Comparison of ENCODE assay signal across 8 cellular contexts in the genomic region with DNA sequence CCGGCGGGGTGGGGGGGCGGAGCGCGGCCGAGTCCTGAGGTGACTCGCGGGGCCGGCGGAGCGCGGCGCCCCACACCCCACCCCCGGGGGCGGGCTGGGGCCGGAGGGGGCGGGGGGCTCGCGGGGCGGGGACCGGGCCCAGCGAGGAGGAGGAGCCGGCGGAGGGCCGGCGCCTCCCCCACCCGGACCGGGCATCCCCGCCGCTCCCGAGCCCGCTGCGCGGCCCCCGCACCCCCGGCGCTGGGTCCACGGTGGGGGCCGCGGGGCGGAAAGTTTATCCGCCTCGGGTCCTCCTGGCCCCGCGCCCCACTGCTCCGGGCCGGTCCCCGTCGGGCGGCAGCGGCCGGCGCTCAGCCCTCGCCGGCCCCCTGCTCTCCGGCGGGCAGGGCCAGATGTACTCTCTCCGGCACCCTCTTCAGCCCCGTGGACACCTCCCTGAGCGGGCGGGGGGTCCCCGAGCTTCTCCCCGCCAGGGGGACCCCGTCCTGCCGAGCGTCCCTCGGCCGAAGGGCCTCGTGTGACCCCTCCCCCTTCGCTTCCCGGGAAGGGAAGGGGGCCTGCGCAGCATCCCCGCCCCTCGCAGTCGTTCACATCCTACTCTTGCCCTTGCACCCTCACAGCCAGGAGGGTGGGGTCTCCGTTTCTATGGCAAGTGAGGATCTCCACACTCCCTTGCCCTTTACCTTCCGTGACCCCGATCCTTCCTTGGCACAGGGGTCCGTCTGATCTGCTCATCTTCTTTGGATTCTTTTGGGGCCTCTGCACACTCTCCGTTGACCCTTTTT. TPM values are rescaled to one million over a fixed set of nuclear protein-coding genes. Genes with fewer than 3 reads are reported as not detected.
DNase-seq lines count a peak whose midpoint lies in the region; TF ChIP-seq lines count a peak whose summit lies in the region.

No MANE protein-coding gene starts in this region.

- peak overlapping the region; percentile 93 to 99 (median 96) for H3K4me3 Mint-ChIP-seq in CD4-positive, alpha-beta memory T cell
- H3K4me3 Mint-ChIP-seq in brain: peak overlapping the region; percentile 90 to 99 (median 97)

- H3K9ac ChIP-seq in SU-DHL-6 (ENCODE audit: low read length): peak overlapping the region; percentile 76

- H3K36me3 ChIP-seq in CD4-positive, alpha-beta memory T cell (ENCODE audit: insufficient read depth, low read length): no peaks in the 10 kb centered on the region
- peaks cover 0 to 10% of the 10 kb centered on the region in 2 experiments; a peak in 2 of 3 replicates for H3K36me3 ChIP-seq in HEK293 (ENCODE audit: control insufficient read depth in 2 of 2, insufficient read depth in 1 of 2, low read length in 2 of 2)
- no peaks in the 10 kb centered on the region for H3K36me3 ChIP-seq in SU-DHL-6 (ENCODE audit: low read length)
- peaks cover 0 to 5% (median 0%) of the 10 kb centered on the region in 6 donors for H3K36me3 ChIP-seq in spleen

- POLR2A ChIA-PET in CD4-positive, alpha-beta memory T cell (lab: Charles Lee; ENCODE audit: partially characterized antibody): interaction anchor here (0.8 to 2.4 kb wide), 5 partner anchors 37 to 184 kb away, joined by 3 to 13 read pairs (median 4); partner anchors contain the start of gene KLHL21
- POLR2A ChIA-PET in HEK293 (lab: Yijun Ruan, JAX): interaction anchor here (0.8 to 2.2 kb wide), 8 partner anchors 9 to 515 kb away, joined by 3 to 10 read pairs (median 4); no protein-coding TSS in a partner anchor

- H3K27me3 ChIP-seq in CD4-positive, alpha-beta memory T cell (ENCODE audit: insufficient read depth, low read length): no peaks in the 10 kb centered on the region
- H3K27me3 ChIP-seq in SU-DHL-6 (ENCODE audit: low read length) (no peaks in the 10 kb centered on the region), spleen (replicated peaks in 1 of 7) (no peaks in the 10 kb centered on the region)

- DNase-seq in CD4-positive, alpha-beta memory T cell: peak; percentile 17 to 50 (median 23)
- DNase-seq in spleen (peak; percentile 91), COLO829 (ENCODE audit: low spot score) (no peak), GF-D8 (lab: John Stamatoyannopoulos, UW) (no peak)

- peaks cover 39% of the 10 kb centered on the region for H3K4me1 ChIP-seq in CD4-positive, alpha-beta memory T cell (ENCODE audit: insufficient read depth, low read length)
- H3K4me1 ChIP-seq in HEK293 (ENCODE audit: control insufficient read depth, insufficient read depth, low read length) (no peaks in the 10 kb centered on the region), spleen (peaks cover 16 to 73% (median 41%) of the 10 kb centered on the region in 6 donors)

- H3K36me3 Mint-ChIP-seq in CD4-positive, alpha-beta memory T cell: peaks cover 0 to 8% of the 10 kb centered on the region in 2 donors
- peaks cover 15% of the 10 kb centered on the region for H3K36me3 Mint-ChIP-seq in brain

- H4K20me1 ChIP-seq in SU-DHL-6 (ENCODE audit: low read depth, low read length): peaks cover 12% of the 10 kb centered on the region

- 1 to 2% (median 1%) methylated on average over 11 to 80 of the region's 80 CpGs for WGBS in spleen, 5 donors

- peak overlapping the region; percentile 52 for H3K27ac ChIP-seq in CD4-positive, alpha-beta memory T cell (ENCODE audit: low read depth, low read length)
- peak overlapping the region; percentile 24; the same call in 1 of the 2 replicates for H3K27ac ChIP-seq in HEK293 (ENCODE audit: extremely low read depth, low read depth, low read length)
- no peak overlapping the region for H3K27ac ChIP-seq in SU-DHL-6 (ENCODE audit: low read depth, low read length)
- H3K27ac ChIP-seq in spleen: peak overlapping the region; percentile 22 to 99 (median 86)

- H3K27ac Mint-ChIP-seq in CD4-positive, alpha-beta memory T cell: peak overlapping the region; percentile 87 to 98 (median 96)
- peak overlapping the region; percentile 88 to 96 (median 95) for H3K27ac Mint-ChIP-seq in brain

- no peak for TF ChIP-seq POLR2A in spleen (IDR thresholded peaks at IDR 0.05)

- no peaks in the 10 kb centered on the region for H3K9me2 ChIP-seq in SU-DHL-6 (replicated peaks; ENCODE audit: insufficient read depth, low read length)

- TF ChIP-seq CTCF in HEK293 (tag by site-specific recombination; IDR thresholded peaks at IDR 0.05) (peak; percentile 53; the same call in 1 of the 2 replicates), SU-DHL-6 (IDR thresholded peaks at IDR 0.05; ENCODE audit: insufficient read depth, low read length, poor library complexity, severe bottlenecking) (no peak), brain (conservative IDR thresholded peaks at IDR 0.05) (peak; percentile 21 to 66), spleen (IDR thresholded peaks at IDR 0.05 in 8 of 11, conservative IDR thresholded peaks at IDR 0.05 in 3 of 11) (peak in 3 of 11 experiments; percentile 9 to 20 (median 12))

- peak overlapping the region; percentile 84 for H3K4me2 ChIP-seq in SU-DHL-6 (ENCODE audit: low read depth, low read length, poor library complexity, severe bottlenecking)

- CTCF ChIA-PET in CD4-positive, alpha-beta memory T cell (lab: Charles Lee; ENCODE audit: partially characterized antibody): interaction anchor here (1.2 kb wide), 1 partner anchor 85 kb away, joined by 3 read pairs; the partner anchor contains the start of gene DNAJC11
- CTCF ChIA-PET in HEK293 (lab: Yijun Ruan, JAX): interaction anchor here (0.6 to 1.6 kb wide), 3 partner anchors 11 to 337 kb away, joined by 3 to 4 read pairs (median 3); partner anchors contain the start of gene PLEKHG5

- H2AFZ ChIP-seq in SU-DHL-6 (ENCODE audit: low read depth, low read length, severe bottlenecking): no peak overlapping the region

- H3K27me3 Mint-ChIP-seq in CD4-positive, alpha-beta memory T cell: no peaks in the 10 kb centered on the region
- peaks cover 4% of the 10 kb centered on the region for H3K27me3 Mint-ChIP-seq in brain

- H3K79me2 ChIP-seq in SU-DHL-6 (ENCODE audit: insufficient read depth, low read length): peaks cover 51% of the 10 kb centered on the region

- H3K4me1 Mint-ChIP-seq in CD4-positive, alpha-beta memory T cell: peaks cover 40 to 54% (median 47%) of the 10 kb centered on the region in 4 donors
- peaks cover 55% of the 10 kb centered on the region for H3K4me1 Mint-ChIP-seq in brain

- no peaks in the 10 kb centered on the region for H3K9me3 ChIP-seq in CD4-positive, alpha-beta memory T cell (ENCODE audit: control insufficient read depth in 1 of 2, low read length in 2 of 2)
- H3K9me3 ChIP-seq in HEK293 (ENCODE audit: control insufficient read depth, insufficient read depth, low read depth, low read length) (no peaks in the 10 kb centered on the region), SU-DHL-6 (ENCODE audit: insufficient read depth, low read length) (no peaks in the 10 kb centered on the region), iPS-18c (ENCODE audit: control insufficient read depth, insufficient read depth, low read length) (no peaks in the 10 kb centered on the region), spleen (no peaks in the 10 kb centered on the region)

- 0 out of 2 replicates have a peak, but pooled peaks cover 5% of the 10 kb centered on the region for H3F3A ChIP-seq in SU-DHL-6 (ENCODE audit: insufficient read depth)

- H3K4me3 ChIP-seq in CD4-positive, alpha-beta memory T cell (ENCODE audit: low read length in 2 of 2): peak overlapping the region; percentile 55 to 63
- peak overlapping the region; percentile 66 for H3K4me3 ChIP-seq in HEK293 (ENCODE audit: low read depth, low read length)
- H3K4me3 ChIP-seq in SU-DHL-6 (ENCODE audit: insufficient read depth, low read length, poor library complexity, severe bottlenecking): peak overlapping the region; percentile 86
- H3K4me3 ChIP-seq in iPS-18c (ENCODE audit: insufficient read depth, low read depth, low read length): peak overlapping the region; percentile 76
- H3K4me3 ChIP-seq in spleen: peak overlapping the region; percentile 70 to 95 (median 76)

- H3K9me3 Mint-ChIP-seq in CD4-positive, alpha-beta memory T cell: peaks cover 0 to 3% (median 0%) of the 10 kb centered on the region in 8 donors
- no peaks in the 10 kb centered on the region for H3K9me3 Mint-ChIP-seq in brain

- intact Hi-C loops in CD4-positive, alpha-beta memory T cell (cut with micrococcal nuclease): loop anchor here (1.0 to 10.0 kb wide), 6 partner anchors 85 to 979 kb away; partner anchors contain the start of genes DNAJC11, NPHP4, PHF13 and RPL22
- intact Hi-C loops in spleen (cut with DNase I; ENCODE audit: low total_unique reads): no loop called here

TF ChIP-seq in HEK293, 187 proteins besides CTCF, POLR2A, EP300 and RAD21 (continues in another document):
- no peak for TF ChIP-seq ZNF266 (tag by site-specific recombination; IDR thresholded peaks at IDR 0.05; ENCODE audit: low read depth)
- TF ChIP-seq GLIS2 (tag by site-specific recombination; IDR thresholded peaks at IDR 0.05): peak; percentile 65; the same call in 1 of the 2 replicates
- peak; percentile 40; the same call in 1 of the 2 replicates for TF ChIP-seq ZIC2 (tag by site-specific recombination; IDR thresholded peaks at IDR 0.05)
- TF ChIP-seq ZNF777 (tag by site-specific recombination; IDR thresholded peaks at IDR 0.05; ENCODE audit: borderline replicate concordance): no peak
- TF ChIP-seq ZNF398 (tag by site-specific recombination; IDR thresholded peaks at IDR 0.05): 0 out of 2 replicates have a peak, but pooled peaks have one; percentile 10
- peak; percentile 55; the same call in 1 of the 2 replicates for TF ChIP-seq KLF9 (tag by site-specific recombination; IDR thresholded peaks at IDR 0.05; ENCODE audit: low read depth)
- peak; percentile 89 for TF ChIP-seq ZNF510 (tag by site-specific recombination; IDR thresholded peaks at IDR 0.05; ENCODE audit: insufficient replicate concordance)
- TF ChIP-seq KLF10 (tag by site-specific recombination; IDR thresholded peaks at IDR 0.05): peak; percentile 57; the same call in 1 of the 2 replicates

RNA-seq across cellular contexts. Expression of gene CAMTA1, which starts 0.7 kb away (rescaled TPM):
- total RNA-seq in CD4-positive, alpha-beta memory T cell: 10 to 100 TPM; 39.1 to 42.5 TPM
- 100 to 1,000 TPM in 1 of 2 donors, 10 to 100 TPM in 1; 77.4 to 118 TPM for polyA plus RNA-seq in CD4-positive, alpha-beta memory T cell
- polyA plus RNA-seq in brain (ENCODE audit: insufficient read depth, low read depth, low replicate concordance): 146 TPM
- total RNA-seq in spleen: 100 to 1,000 TPM in 1 of 7 donors, 10 to 100 TPM in 6; 53.0 to 105 (median 72.5) TPM
- 100 to 1,000 TPM in 1 of 3 donors, 10 to 100 TPM in 2; 68.7 to 106 (median 84.8) TPM for polyA plus RNA-seq in spleen

Comparison
In these comparisons a context has a peak if more than half of its experiments do, and no peak if none do; other contexts are left out.
1. DNase-seq: peak in CD4-positive, alpha-beta memory T cell (5 of 5) and spleen (single experiment); none in COLO829 (single experiment) and GF-D8 (single experiment).
2. Peak in every context shown above with its lines, with median percentiles within 50 percentile points of each other: H3K4me3 ChIP-seq.